8 cellular contexts compared by ENCODE assay signal in the genomic region with DNA sequence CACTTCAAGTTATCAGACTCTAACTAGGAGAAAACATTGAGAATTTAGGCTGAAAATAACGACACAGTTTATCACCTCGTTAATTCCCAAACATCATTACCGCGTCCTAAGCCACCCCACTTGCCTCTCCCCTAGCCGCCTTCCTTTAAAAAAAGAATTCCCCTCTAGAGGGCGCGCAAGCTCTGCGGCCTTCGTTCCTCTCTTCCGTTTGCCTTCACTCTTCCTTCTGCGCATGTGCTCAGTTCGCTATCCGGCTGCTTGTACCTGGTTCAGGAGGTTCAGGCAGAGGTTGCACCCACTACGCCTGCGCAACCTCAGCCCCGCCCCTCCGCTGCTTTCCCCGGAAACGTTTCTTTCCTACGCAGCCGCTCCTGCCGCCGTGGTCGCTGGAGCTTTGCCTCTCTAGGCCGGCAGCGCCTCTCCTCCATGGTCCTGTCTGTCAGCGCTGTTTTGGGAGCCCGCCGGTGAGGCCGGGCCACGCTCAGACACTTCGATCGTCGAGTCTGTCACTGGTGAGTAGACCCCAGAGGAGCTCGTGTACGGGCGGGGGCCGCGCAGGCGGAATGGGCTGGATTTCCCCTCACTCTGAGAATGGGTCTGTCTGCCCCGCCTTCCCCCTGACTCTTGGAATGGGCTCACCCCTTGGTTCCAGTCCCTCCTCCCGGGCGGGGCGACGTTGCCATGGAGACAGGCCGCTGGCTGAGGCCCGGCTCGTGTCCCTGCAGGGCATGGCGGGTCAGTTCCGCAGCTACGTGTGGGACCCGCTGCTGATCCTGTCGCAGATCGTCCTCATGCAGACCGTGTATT. TPM values are rescaled to one million over a fixed set of nuclear protein-coding genes. Genes with fewer than 3 reads are reported as not detected.
DNase-seq lines count a peak whose midpoint lies in the region; ATAC-seq and TF ChIP-seq lines count a peak whose summit lies in the region.

TSS of gene SYS1 (plus strand) at position 353 of the 807 bp plus-strand sequence. CDS start at position 729, 376 bp downstream.

- TF ChIP-seq POLR2A in Peyer's patch (IDR thresholded peaks at IDR 0.05), result peak; percentile 93 to 95

- H3K4me3 ChIP-seq in DOHH2 (ENCODE audit: low read length), result peak within 1 kb of the TSS; percentile 93
- peak within 1 kb of the TSS; percentile 69 to 97 (median 72) for H3K4me3 ChIP-seq in Peyer's patch
- H3K4me3 ChIP-seq in muscle layer of colon (ENCODE audit: low read depth in 1 of 2, low read length in 2 of 2), result peak within 1 kb of the TSS; percentile 48 to 82

- H3K27me3 ChIP-seq in DOHH2 (ENCODE audit: control insufficient read depth, low read length), result no peaks in the 10 kb centered on the region
- no peaks in the 10 kb centered on the region for H3K27me3 ChIP-seq in Peyer's patch
- no peaks in the 10 kb centered on the region for H3K27me3 ChIP-seq in muscle layer of colon (ENCODE audit: control insufficient read depth in 1 of 2, insufficient read depth in 2 of 2, low read length in 2 of 2)

- ATAC-seq in GM21786 (IDR thresholded peaks at IDR 0.05; ENCODE audit: unreplicated experiment) (peak; percentile 81), esophagus mucosa (peak; percentile 94)

- peaks cover 11% of the 10 kb centered on the region for H3F3A ChIP-seq in DOHH2 (ENCODE audit: control insufficient read depth, insufficient read depth)

- H3K4me2 ChIP-seq in DOHH2 (ENCODE audit: low read length), result peak within 1 kb of the TSS; percentile 97

- peak; percentile 95 to 99 (median 99) for DNase-seq in Peyer's patch
- peak; percentile 99 to 100 for DNase-seq in activated T-cell treated with anti-CD3 and anti-CD28 coated beads, Interleukin-2, amount 50 U/mL, for 48 hours
- peak; percentile 97 for DNase-seq in stimulated activated CD8-positive, alpha-beta memory T cell treated with anti-CD3 and anti-CD28 coated beads, Interleukin-7, amount 100 ng/mL, for 24 hours (ENCODE audit: low read depth)

- H3K27ac ChIP-seq in DOHH2 (ENCODE audit: low read depth, low read length), result peak within 1 kb of the TSS; percentile 71
- H3K27ac ChIP-seq in KOPT-K1 (ENCODE audit: low read depth, low read length, poor library complexity, severe bottlenecking), result peak within 1 kb of the TSS; percentile 88
- peak within 1 kb of the TSS; percentile 89 to 99 (median 95) for H3K27ac ChIP-seq in Peyer's patch
- peak within 1 kb of the TSS; percentile 79 for H3K27ac ChIP-seq in muscle layer of colon (ENCODE audit: low read depth, low read length)

- H3K79me2 ChIP-seq in DOHH2 (ENCODE audit: control insufficient read depth, low read length), result peaks cover 31% of the 10 kb centered on the region

- TF ChIP-seq CTCF in DOHH2 (IDR thresholded peaks at IDR 0.05; ENCODE audit: low read depth, low read length, poor library complexity, severe bottlenecking) (peak; percentile 80), Peyer's patch (IDR thresholded peaks at IDR 0.05) (peak; percentile 82 to 98 (median 94))

- peaks cover 11% of the 10 kb centered on the region for H4K20me1 ChIP-seq in DOHH2 (ENCODE audit: control insufficient read depth, insufficient read depth, low read depth, low read length)

- H3K36me3 ChIP-seq in DOHH2 (ENCODE audit: control insufficient read depth, low read length) (peaks cover 34% of the 10 kb centered on the region), KOPT-K1 (ENCODE audit: insufficient read depth, low read length) (peaks cover 28% of the 10 kb centered on the region), Peyer's patch (peaks cover 0 to 27% (median 0%) of the 10 kb centered on the region in 3 donors), muscle layer of colon (ENCODE audit: insufficient read depth, low read length) (peaks cover 24% of the 10 kb centered on the region)

- peak within 1 kb of the TSS; percentile 56 for H3K9ac ChIP-seq in muscle layer of colon (ENCODE audit: low read length)

- H3K9me3 ChIP-seq in DOHH2 (ENCODE audit: control insufficient read depth, insufficient read depth, low read length) (no peaks in the 10 kb centered on the region), KOPT-K1 (ENCODE audit: insufficient read depth, low read length, poor library complexity, severe bottlenecking) (no peaks in the 10 kb centered on the region), Peyer's patch (no peaks in the 10 kb centered on the region), muscle layer of colon (ENCODE audit: low read length) (no peaks in the 10 kb centered on the region)

- H3K4me1 ChIP-seq in DOHH2 (ENCODE audit: control insufficient read depth, low read length) (peaks cover 60% of the 10 kb centered on the region), Peyer's patch (peaks cover 0 to 47% (median 12%) of the 10 kb centered on the region in 4 donors), muscle layer of colon (ENCODE audit: insufficient read depth, low read length) (peaks cover 38% of the 10 kb centered on the region)

- no peaks in the 10 kb centered on the region for H3K9me2 ChIP-seq in DOHH2 (replicated peaks; ENCODE audit: control insufficient read depth, low read length)

RNA-seq across cellular contexts. Expression of gene SYS1, which starts in this region (rescaled TPM):
- 10 to 100 TPM; 23.1 to 62.2 (median 46.9) TPM for total RNA-seq in Peyer's patch
- total RNA-seq in esophagus mucosa, result 13.7 TPM

Comparison
In these comparisons a context has a peak if more than half of its experiments do, and no peak if none do; other contexts are left out.
1. Peak in every context shown above with its lines: DNase-seq, ATAC-seq, H3K4me3 ChIP-seq and H3K27ac ChIP-seq.